Comparison of ENCODE assay signal across 4 cellular contexts in genomic region chrX:12943592-12943991, GRCh38. TPM values are rescaled to one million over a fixed set of nuclear protein-coding genes. Genes with fewer than 3 reads are reported as not detected.
"Had no signal": no experiment of that assay in that cellular context is flagged by ENCODE, and none has a peak within 500 bp of the region (broad histone marks: within the 10 kb centered on the region; RNA-seq: fewer than 3 reads in every experiment).

No MANE protein-coding gene starts in this region.

RNA-seq across cellular contexts. Expression of gene TLR8, which starts 37.2 kb away (rescaled TPM):
- total RNA-seq: LHCN-M2, M059J, MCF 10A, NCI-H460 had no signal
